In the genomic region with DNA sequence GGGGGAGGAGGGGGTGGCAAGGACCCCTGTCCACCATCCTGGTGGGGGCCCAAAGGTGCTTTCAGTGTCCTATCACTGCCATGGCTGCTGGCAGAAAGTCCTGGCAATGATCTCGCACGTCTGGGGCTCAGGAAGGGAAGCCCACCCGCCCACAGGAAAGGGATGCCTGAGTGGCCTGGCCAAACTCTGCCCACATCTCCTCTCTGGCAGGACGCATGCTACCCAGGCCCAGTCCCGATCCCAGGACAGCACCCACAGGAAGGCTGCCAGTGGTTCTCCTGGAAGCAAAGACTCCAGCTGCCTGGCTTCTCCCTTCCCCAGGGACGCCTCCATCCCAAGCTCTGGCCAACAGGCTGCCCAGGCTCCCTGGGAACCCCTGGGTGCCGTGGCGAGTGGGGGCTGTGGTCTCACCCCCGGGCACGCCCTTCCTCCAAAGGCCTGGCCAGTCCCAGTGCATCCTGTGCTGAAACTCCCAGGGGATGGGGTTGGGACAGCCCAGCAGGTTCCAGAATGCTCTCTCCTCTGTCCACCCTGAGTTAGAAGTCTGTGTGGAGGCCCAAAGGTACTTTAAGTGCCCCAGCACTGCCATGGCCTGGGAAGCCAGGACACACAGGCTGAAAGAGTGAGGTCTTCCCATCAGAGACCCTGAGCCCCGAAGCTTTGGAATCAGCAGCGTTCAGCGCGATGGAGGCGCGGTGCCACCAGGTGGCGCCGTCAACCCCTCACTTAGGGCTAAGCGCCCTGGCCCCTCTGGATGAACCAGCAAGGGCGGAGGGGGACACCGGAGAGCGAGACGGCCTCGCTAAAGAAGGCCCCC, we compare ENCODE assay signal across 1 cellular context.
A peak's percentile ranks its signal among the peaks of the same experiment; 100 is the strongest.
TF ChIP-seq lines count a peak whose summit lies in the region.

No MANE protein-coding gene starts in this region.

TF ChIP-seq in K562, 482 proteins besides CTCF, POLR2A, EP300 and RAD21 (continued from another document and continues in another):
- TF ChIP-seq, protein P1, sequence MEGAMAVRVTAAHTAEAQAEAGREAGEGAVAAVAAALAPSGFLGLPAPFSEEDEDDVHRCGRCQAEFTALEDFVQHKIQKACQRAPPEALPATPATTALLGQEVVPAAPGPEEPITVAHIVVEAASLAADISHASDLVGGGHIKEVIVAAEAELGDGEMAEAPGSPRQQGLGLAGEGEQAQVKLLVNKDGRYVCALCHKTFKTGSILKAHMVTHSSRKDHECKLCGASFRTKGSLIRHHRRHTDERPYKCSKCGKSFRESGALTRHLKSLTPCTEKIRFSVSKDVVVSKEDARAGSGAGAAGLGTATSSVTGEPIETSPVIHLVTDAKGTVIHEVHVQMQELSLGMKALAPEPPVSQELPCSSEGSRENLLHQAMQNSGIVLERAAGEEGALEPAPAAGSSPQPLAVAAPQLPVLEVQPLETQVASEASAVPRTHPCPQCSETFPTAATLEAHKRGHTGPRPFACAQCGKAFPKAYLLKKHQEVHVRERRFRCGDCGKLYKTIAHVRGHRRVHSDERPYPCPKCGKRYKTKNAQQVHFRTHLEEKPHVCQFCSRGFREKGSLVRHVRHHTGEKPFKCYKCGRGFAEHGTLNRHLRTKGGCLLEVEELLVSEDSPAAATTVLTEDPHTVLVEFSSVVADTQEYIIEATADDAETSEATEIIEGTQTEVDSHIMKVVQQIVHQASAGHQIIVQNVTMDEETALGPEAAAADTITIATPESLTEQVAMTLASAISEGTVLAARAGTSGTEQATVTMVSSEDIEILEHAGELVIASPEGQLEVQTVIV (CRISPR knock-in tag; IDR thresholded peaks at IDR 0.05; ENCODE audit: borderline replicate concordance): no peak
- TF ChIP-seq ZNF146 (CRISPR knock-in tag; IDR thresholded peaks at IDR 0.05; ENCODE audit: unreplicated experiment) (no peak), ILF3 (IDR thresholded peaks at IDR 0.05; ENCODE audit: borderline replicate concordance) (no peak), RBM34 (IDR thresholded peaks at IDR 0.05; ENCODE audit: borderline replicate concordance, insufficient read depth, low read length) (no peak), KLF16 (IDR thresholded peaks at IDR 0.05) (peak; percentile 21; the same call in 1 of the 2 replicates), TAF9B (IDR thresholded peaks at IDR 0.05; ENCODE audit: partially characterized antibody) (no peak), SIRT6 (IDR thresholded peaks at IDR 0.05; ENCODE audit: low read depth, low read length) (no peak), CC2D1A (IDR thresholded peaks at IDR 0.05) (peak; percentile 61; the same call in 1 of the 2 replicates), TCF7 (IDR thresholded peaks at IDR 0.05; ENCODE audit: borderline replicate concordance) (no peak), NFE2 (IDR thresholded peaks at IDR 0.05; ENCODE audit: low read depth) (no peak), RCOR1 (IDR thresholded peaks at IDR 0.05; ENCODE audit: borderline replicate concordance in 1 of 2, low read depth in 2 of 2, low read length in 2 of 2) (0 out of 4 replicates have a peak, but pooled peaks of 1 of the 2 experiments have one; percentile 17), NCOA6 (IDR thresholded peaks at IDR 0.05) (no peak), MTA1 (IDR thresholded peaks at IDR 0.05; ENCODE audit: borderline replicate concordance) (no peak), L3MBTL2 (IDR thresholded peaks at IDR 0.05) (0 out of 2 replicates have a peak, but pooled peaks have one; percentile 32), ZBTB34 (CRISPR knock-in tag; IDR thresholded peaks at IDR 0.05) (no peak), ZNF184 (CRISPR knock-in tag; IDR thresholded peaks at IDR 0.05) (no peak), SRSF3 (IDR thresholded peaks at IDR 0.05; ENCODE audit: insufficient read depth, low read length) (no peak), RBM14 (IDR thresholded peaks at IDR 0.05; ENCODE audit: borderline replicate concordance, insufficient read depth, low read depth, low read length) (no peak), DLX4 (CRISPR knock-in tag; IDR thresholded peaks at IDR 0.05) (no peak), HDAC2 (IDR thresholded peaks at IDR 0.05) (no peak), KLF6 (CRISPR knock-in tag; IDR thresholded peaks at IDR 0.05; ENCODE audit: borderline replicate concordance) (no peak), ZNF224 (CRISPR knock-in tag; IDR thresholded peaks at IDR 0.05) (no peak), SMAD2 (IDR thresholded peaks at IDR 0.05; ENCODE audit: low read depth, low read length) (no peak), SMC3 (conservative IDR thresholded peaks at IDR 0.05; ENCODE audit: insufficient read depth, low read depth, low read length) (peak; percentile 91), ZNF586 (CRISPR knock-in tag; conservative IDR thresholded peaks at IDR 0.05) (no peak), NEUROD1 (IDR thresholded peaks at IDR 0.05; ENCODE audit: borderline replicate concordance, low read depth, low read length, partially characterized antibody) (peak; percentile 56), ZBTB43 (CRISPR knock-in tag; IDR thresholded peaks at IDR 0.05) (no peak), KLF1 (tag; IDR thresholded peaks at IDR 0.05) (0 out of 2 replicates have a peak, but pooled peaks have one; percentile 17), XRCC5 (IDR thresholded peaks at IDR 0.05; ENCODE audit: low read depth, low read length) (no peak), BRCA1 (IDR thresholded peaks at IDR 0.05) (no peak), BRCA1 (CRISPR knock-in tag; IDR thresholded peaks at IDR 0.05) (no peak), ZNF280A (IDR thresholded peaks at IDR 0.05; ENCODE audit: low read depth, partially characterized antibody) (no peak), CBX8 (IDR thresholded peaks at IDR 0.05; ENCODE audit: borderline replicate concordance, extremely low read depth, low read depth, low read length, poor library complexity, severe bottlenecking) (no peak), JUNB (CRISPR knock-in tag; conservative IDR thresholded peaks at IDR 0.05) (no peak), GTF2F1 (IDR thresholded peaks at IDR 0.05; ENCODE audit: low read depth, low read length) (no peak), NUFIP1 (IDR thresholded peaks at IDR 0.05; ENCODE audit: partially characterized antibody) (no peak)
- TF ChIP-seq, protein P2, sequence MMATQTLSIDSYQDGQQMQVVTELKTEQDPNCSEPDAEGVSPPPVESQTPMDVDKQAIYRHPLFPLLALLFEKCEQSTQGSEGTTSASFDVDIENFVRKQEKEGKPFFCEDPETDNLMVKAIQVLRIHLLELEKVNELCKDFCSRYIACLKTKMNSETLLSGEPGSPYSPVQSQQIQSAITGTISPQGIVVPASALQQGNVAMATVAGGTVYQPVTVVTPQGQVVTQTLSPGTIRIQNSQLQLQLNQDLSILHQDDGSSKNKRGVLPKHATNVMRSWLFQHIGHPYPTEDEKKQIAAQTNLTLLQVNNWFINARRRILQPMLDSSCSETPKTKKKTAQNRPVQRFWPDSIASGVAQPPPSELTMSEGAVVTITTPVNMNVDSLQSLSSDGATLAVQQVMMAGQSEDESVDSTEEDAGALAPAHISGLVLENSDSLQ (IDR thresholded peaks at IDR 0.05): no peak
- TF ChIP-seq, protein P3, sequence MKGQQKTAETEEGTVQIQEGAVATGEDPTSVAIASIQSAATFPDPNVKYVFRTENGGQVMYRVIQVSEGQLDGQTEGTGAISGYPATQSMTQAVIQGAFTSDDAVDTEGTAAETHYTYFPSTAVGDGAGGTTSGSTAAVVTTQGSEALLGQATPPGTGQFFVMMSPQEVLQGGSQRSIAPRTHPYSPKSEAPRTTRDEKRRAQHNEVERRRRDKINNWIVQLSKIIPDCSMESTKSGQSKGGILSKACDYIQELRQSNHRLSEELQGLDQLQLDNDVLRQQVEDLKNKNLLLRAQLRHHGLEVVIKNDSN (CRISPR knock-in tag; IDR thresholded peaks at IDR 0.05): no peak
- TF ChIP-seq, protein P4, sequence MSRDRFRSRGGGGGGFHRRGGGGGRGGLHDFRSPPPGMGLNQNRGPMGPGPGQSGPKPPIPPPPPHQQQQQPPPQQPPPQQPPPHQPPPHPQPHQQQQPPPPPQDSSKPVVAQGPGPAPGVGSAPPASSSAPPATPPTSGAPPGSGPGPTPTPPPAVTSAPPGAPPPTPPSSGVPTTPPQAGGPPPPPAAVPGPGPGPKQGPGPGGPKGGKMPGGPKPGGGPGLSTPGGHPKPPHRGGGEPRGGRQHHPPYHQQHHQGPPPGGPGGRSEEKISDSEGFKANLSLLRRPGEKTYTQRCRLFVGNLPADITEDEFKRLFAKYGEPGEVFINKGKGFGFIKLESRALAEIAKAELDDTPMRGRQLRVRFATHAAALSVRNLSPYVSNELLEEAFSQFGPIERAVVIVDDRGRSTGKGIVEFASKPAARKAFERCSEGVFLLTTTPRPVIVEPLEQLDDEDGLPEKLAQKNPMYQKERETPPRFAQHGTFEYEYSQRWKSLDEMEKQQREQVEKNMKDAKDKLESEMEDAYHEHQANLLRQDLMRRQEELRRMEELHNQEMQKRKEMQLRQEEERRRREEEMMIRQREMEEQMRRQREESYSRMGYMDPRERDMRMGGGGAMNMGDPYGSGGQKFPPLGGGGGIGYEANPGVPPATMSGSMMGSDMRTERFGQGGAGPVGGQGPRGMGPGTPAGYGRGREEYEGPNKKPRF (IDR thresholded peaks at IDR 0.05; ENCODE audit: low read depth, low read length): no peak
- TF ChIP-seq, protein P5, sequence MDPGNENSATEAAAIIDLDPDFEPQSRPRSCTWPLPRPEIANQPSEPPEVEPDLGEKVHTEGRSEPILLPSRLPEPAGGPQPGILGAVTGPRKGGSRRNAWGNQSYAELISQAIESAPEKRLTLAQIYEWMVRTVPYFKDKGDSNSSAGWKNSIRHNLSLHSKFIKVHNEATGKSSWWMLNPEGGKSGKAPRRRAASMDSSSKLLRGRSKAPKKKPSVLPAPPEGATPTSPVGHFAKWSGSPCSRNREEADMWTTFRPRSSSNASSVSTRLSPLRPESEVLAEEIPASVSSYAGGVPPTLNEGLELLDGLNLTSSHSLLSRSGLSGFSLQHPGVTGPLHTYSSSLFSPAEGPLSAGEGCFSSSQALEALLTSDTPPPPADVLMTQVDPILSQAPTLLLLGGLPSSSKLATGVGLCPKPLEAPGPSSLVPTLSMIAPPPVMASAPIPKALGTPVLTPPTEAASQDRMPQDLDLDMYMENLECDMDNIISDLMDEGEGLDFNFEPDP (CRISPR knock-in tag; IDR thresholded peaks at IDR 0.05): no peak
- TF ChIP-seq, protein P6, sequence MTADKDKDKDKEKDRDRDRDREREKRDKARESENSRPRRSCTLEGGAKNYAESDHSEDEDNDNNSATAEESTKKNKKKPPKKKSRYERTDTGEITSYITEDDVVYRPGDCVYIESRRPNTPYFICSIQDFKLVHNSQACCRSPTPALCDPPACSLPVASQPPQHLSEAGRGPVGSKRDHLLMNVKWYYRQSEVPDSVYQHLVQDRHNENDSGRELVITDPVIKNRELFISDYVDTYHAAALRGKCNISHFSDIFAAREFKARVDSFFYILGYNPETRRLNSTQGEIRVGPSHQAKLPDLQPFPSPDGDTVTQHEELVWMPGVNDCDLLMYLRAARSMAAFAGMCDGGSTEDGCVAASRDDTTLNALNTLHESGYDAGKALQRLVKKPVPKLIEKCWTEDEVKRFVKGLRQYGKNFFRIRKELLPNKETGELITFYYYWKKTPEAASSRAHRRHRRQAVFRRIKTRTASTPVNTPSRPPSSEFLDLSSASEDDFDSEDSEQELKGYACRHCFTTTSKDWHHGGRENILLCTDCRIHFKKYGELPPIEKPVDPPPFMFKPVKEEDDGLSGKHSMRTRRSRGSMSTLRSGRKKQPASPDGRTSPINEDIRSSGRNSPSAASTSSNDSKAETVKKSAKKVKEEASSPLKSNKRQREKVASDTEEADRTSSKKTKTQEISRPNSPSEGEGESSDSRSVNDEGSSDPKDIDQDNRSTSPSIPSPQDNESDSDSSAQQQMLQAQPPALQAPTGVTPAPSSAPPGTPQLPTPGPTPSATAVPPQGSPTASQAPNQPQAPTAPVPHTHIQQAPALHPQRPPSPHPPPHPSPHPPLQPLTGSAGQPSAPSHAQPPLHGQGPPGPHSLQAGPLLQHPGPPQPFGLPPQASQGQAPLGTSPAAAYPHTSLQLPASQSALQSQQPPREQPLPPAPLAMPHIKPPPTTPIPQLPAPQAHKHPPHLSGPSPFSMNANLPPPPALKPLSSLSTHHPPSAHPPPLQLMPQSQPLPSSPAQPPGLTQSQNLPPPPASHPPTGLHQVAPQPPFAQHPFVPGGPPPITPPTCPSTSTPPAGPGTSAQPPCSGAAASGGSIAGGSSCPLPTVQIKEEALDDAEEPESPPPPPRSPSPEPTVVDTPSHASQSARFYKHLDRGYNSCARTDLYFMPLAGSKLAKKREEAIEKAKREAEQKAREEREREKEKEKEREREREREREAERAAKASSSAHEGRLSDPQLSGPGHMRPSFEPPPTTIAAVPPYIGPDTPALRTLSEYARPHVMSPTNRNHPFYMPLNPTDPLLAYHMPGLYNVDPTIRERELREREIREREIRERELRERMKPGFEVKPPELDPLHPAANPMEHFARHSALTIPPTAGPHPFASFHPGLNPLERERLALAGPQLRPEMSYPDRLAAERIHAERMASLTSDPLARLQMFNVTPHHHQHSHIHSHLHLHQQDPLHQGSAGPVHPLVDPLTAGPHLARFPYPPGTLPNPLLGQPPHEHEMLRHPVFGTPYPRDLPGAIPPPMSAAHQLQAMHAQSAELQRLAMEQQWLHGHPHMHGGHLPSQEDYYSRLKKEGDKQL (CRISPR knock-in tag; IDR thresholded peaks at IDR 0.05; ENCODE audit: borderline replicate concordance): no peak
